ENCODE assay signal across 22 cellular contexts in genomic region chr7:35371221-35371620, GRCh38.
"Had no signal": no experiment of that assay in that cellular context is flagged by ENCODE, and none has a peak within 500 bp of the region (broad histone marks: within the 10 kb centered on the region; RNA-seq: fewer than 3 reads in every experiment).

No MANE protein-coding gene starts in this region.

- ATAC-seq: effector memory CD8-positive, alpha-beta T cell; foreskin keratinocyte; gastroesophageal sphincter; heart left ventricle; left cardiac atrium; left lung; left ventricle myocardium superior; lower lobe of right lung; mucosa of descending colon had no signal

- H3K4me3 Mint-ChIP-seq: dendritic cell treated with granulocyte-macrophage colony-stimulating factor and Interleukin-4, amounts not matched to agents 40 ng/mL and 50 ng/mL, for 4 days; effector memory CD8-positive, alpha-beta T cell; endodermal cell; immature natural killer cell; mesothelial cell of epicardium; naive B cell had no signal

- H3K4me1 Mint-ChIP-seq: immature natural killer cell, naive B cell had no signal

- DNase-seq: cortex of kidney; effector CD8-positive, alpha-beta T cell; effector memory CD8-positive, alpha-beta T cell; endodermal cell; foreskin keratinocyte; heart left ventricle; hypothalamus; immature natural killer cell; left cardiac atrium; left lung; left ventricle myocardium superior; lower lobe of right lung; mesenchymal stem cell; mucosa of descending colon; naive B cell had no signal

- H3K9me3 Mint-ChIP-seq: effector memory CD8-positive, alpha-beta T cell had no signal

- H3K27me3 Mint-ChIP-seq: dendritic cell treated with granulocyte-macrophage colony-stimulating factor and Interleukin-4, amounts not matched to agents 40 ng/mL and 50 ng/mL, for 4 days had no signal

- FAIRE-seq: colon, endometrium, frontal cortex, keratinocyte had no signal

- H3K27ac Mint-ChIP-seq: dendritic cell treated with granulocyte-macrophage colony-stimulating factor and Interleukin-4, amounts not matched to agents 40 ng/mL and 50 ng/mL, for 4 days; effector memory CD8-positive, alpha-beta T cell; endodermal cell; immature natural killer cell; mesothelial cell of epicardium; naive B cell had no signal

- H3K36me3 Mint-ChIP-seq: immature natural killer cell, mesothelial cell of epicardium, naive B cell had no signal
